ENCODE assay signal across 11 cellular contexts in the genomic region with DNA sequence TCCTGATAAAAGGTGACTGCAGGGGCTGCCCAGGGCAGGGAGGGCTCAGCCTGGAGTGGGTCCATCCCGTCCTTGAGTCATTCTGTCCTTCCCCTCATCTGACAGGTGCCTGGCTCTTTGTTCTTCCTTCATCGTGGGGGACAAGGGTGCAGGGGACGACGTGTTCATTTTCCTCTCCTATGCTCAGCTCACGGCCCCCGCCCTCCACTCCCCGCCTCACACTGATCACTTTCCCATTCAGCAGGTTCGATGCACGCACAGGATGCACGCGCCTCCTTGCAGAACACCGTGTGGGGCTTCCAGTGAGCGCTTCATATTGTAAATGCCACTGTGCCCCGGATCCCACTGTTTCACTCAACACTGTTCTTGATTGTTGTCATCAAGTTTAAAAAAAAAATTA. TPM values are rescaled to one million over a fixed set of nuclear protein-coding genes. Genes with fewer than 3 reads are reported as not detected.
"Had no signal": no experiment of that assay in that cellular context is flagged by ENCODE, and none has a peak within 500 bp of the region (broad histone marks: within the 10 kb centered on the region; RNA-seq: fewer than 3 reads in every experiment).

No MANE protein-coding gene starts in this region.

- H3K4me3 Mint-ChIP-seq: activated CD4-positive, alpha-beta T cell treated with anti-CD3 and anti-CD28 coated beads, Interleukin-2, amount 10 ng/mL, durations not matched to agents 7 days and 5 days; activated T-helper 17 cell treated with anti-CD3 and anti-CD28 coated beads, Interleukin-2, amount 50 U/mL, for 72 hours; mesothelial cell of epicardium; neural crest cell; stimulated activated memory B cell treated with anti-CD40 and anti-IgM and Interleukin-4, amounts not matched to agents 10 μg/mL and 1 μg/mL and 100 μg/mL, for 72 hours; T-helper 2 cell treated with Interferon-gamma antibody and Interleukin-4, amounts not matched to agents 5 μg/mL and 100 μg/mL, for 36 hours had no signal

- DNase-seq: activated CD4-positive, alpha-beta T cell treated with anti-CD3 and anti-CD28 coated beads, Interleukin-2, amount 10 ng/mL, durations not matched to agents 7 days and 5 days; activated naive CD4-positive, alpha-beta T cell treated with anti-CD3 and anti-CD28 coated beads, Interleukin-2, amount 50 U/mL, for 16 hours; esophagus squamous epithelium; kidney glomerular epithelial cell had no signal

- ATAC-seq: activated T-helper 17 cell treated with anti-CD3 and anti-CD28 coated beads, Interleukin-2, amount 50 U/mL, for 72 hours had no signal

- H3K27ac ChIP-seq: SJSA1 had no signal

- H3K36me3 ChIP-seq: esophagus squamous epithelium, SJSA1, transverse colon had no signal

- H3K27ac Mint-ChIP-seq: activated CD4-positive, alpha-beta T cell treated with anti-CD3 and anti-CD28 coated beads, Interleukin-2, amount 10 ng/mL, durations not matched to agents 7 days and 5 days; activated T-helper 17 cell treated with anti-CD3 and anti-CD28 coated beads, Interleukin-2, amount 50 U/mL, for 72 hours; mesothelial cell of epicardium; stimulated activated memory B cell treated with anti-CD40 and anti-IgM and Interleukin-4, amounts not matched to agents 10 μg/mL and 1 μg/mL and 100 μg/mL, for 72 hours; T-helper 2 cell treated with Interferon-gamma antibody and Interleukin-4, amounts not matched to agents 5 μg/mL and 100 μg/mL, for 36 hours had no signal

- H3K4me1 Mint-ChIP-seq: activated CD4-positive, alpha-beta T cell treated with anti-CD3 and anti-CD28 coated beads, Interleukin-2, amount 10 ng/mL, durations not matched to agents 7 days and 5 days; activated T-helper 17 cell treated with anti-CD3 and anti-CD28 coated beads, Interleukin-2, amount 50 U/mL, for 72 hours; stimulated activated memory B cell treated with anti-CD40 and anti-IgM and Interleukin-4, amounts not matched to agents 10 μg/mL and 1 μg/mL and 100 μg/mL, for 72 hours had no signal

- H3K27me3 ChIP-seq: esophagus squamous epithelium, SJSA1, transverse colon had no signal

- H3K4me3 ChIP-seq: SJSA1 had no signal

- H3K9me3 ChIP-seq: SJSA1 had no signal

RNA-seq across cellular contexts. Expression of gene SHANK2, which starts 32.7 kb away (rescaled TPM):
- total RNA-seq: activated CD4-positive, alpha-beta T cell treated with anti-CD3 and anti-CD28 coated beads, Interleukin-2, amount 10 ng/mL, durations not matched to agents 7 days and 5 days; activated T-helper 17 cell treated with anti-CD3 and anti-CD28 coated beads, Interleukin-2, amount 50 U/mL, for 72 hours had no signal
